ENCODE assay signal across 16 cellular contexts in genomic region chr1:10681296-10682113, GRCh38.
A peak's percentile ranks its signal among the peaks of the same experiment; 100 is the strongest.
DNase-seq lines count a peak whose midpoint lies in the region; ATAC-seq and TF ChIP-seq lines count a peak whose summit lies in the region.
"Had no signal": no experiment of that assay in that cellular context is flagged by ENCODE, and none has a peak within 500 bp of the region (broad histone marks: within the 10 kb centered on the region; RNA-seq: fewer than 3 reads in every experiment).

No MANE protein-coding gene starts in this region.

- H3K27ac ChIP-seq in breast epithelium (peak overlapping the region; percentile 57 to 74), lower lobe of right lung (peak overlapping the region; percentile 69), sigmoid colon (peak overlapping the region; percentile 87 to 98 (median 96))

- WGBS in sigmoid colon, 2 donors = 86 to 88% methylated on average over 18 of the region's 18 CpGs

- H3K36me3 Mint-ChIP-seq in Caco-2 (ENCODE audit: insufficient read depth, unreplicated experiment) = no peaks in the 10 kb centered on the region

- POLR2A ChIA-PET in Caco-2 (lab: Charles Lee) = no interaction called here

- no peaks in the 10 kb centered on the region for H3K36me3 ChIP-seq in Caco-2 (ENCODE audit: control insufficient read depth, insufficient read depth, low read length)
- H3K36me3 ChIP-seq in breast epithelium = no peaks in the 10 kb centered on the region
- H3K36me3 ChIP-seq in lower lobe of right lung = no peaks in the 10 kb centered on the region
- H3K36me3 ChIP-seq in sigmoid colon = no peaks in the 10 kb centered on the region

- no peak for TF ChIP-seq EP300 in sigmoid colon (IDR thresholded peaks at IDR 0.05)

- intact Hi-C loops in Caco-2 (cut with micrococcal nuclease; ENCODE audit: unreplicated experiment) = no loop called here
- intact Hi-C loops in breast epithelium (cut with DNase I; ENCODE audit: low total_unique reads) = no loop called here
- intact Hi-C loops in lower lobe of right lung (cut with DNase I) = no loop called here
- intact Hi-C loops in sigmoid colon (cut with DNase I) = loop anchor here (5.0 kb wide), 1 partner anchor 116 kb away; the partner anchor contains the start of gene CASZ1

- no peaks in the 10 kb centered on the region for H3K27me3 ChIP-seq in Caco-2 (replicated peaks; ENCODE audit: control insufficient read depth, insufficient read depth, low read length)
- H3K27me3 ChIP-seq in breast epithelium = no peaks in the 10 kb centered on the region
- H3K27me3 ChIP-seq in lower lobe of right lung (ENCODE audit: low read depth) = no peaks in the 10 kb centered on the region
- no peaks in the 10 kb centered on the region for H3K27me3 ChIP-seq in sigmoid colon

- BruUV-seq in Caco-2 (replicated peaks; lab: Mats Ljungman, UMichigan) = no TSS peak

- no peak overlapping the region for H3K4me3 Mint-ChIP-seq in Caco-2 (ENCODE audit: unreplicated experiment)
- H3K4me3 Mint-ChIP-seq: activated CD4-positive, alpha-beta T cell treated with anti-CD3 and anti-CD28 coated beads for 36 hours; activated naive CD4-positive, alpha-beta T cell treated with anti-CD3 and anti-CD28 coated beads for 36 hours; dendritic cell treated with granulocyte-macrophage colony-stimulating factor and Interleukin-4, amounts not matched to agents 40 ng/mL and 50 ng/mL, for 4 days had no signal

- no peak for ATAC-seq in lower lobe of right lung
- no peak for ATAC-seq in GM21360 (IDR thresholded peaks at IDR 0.05; ENCODE audit: unreplicated experiment)
- no peak for ATAC-seq in stimulated activated naive CD8-positive, alpha-beta T cell treated with anti-CD3 and anti-CD28 coated beads, Interleukin-15, Interleukin-2, amounts not matched to agents 100 U/mL and 50 U/mL, for 24 hours
- ATAC-seq: activated CD4-positive, alpha-beta T cell treated with anti-CD3 and anti-CD28 coated beads for 36 hours had no signal

- no peaks in the 10 kb centered on the region for H3K9me3 Mint-ChIP-seq in Caco-2 (ENCODE audit: unreplicated experiment)
- H3K9me3 Mint-ChIP-seq: activated naive CD4-positive, alpha-beta T cell treated with anti-CD3 and anti-CD28 coated beads for 36 hours; dendritic cell treated with granulocyte-macrophage colony-stimulating factor and Interleukin-4, amounts not matched to agents 40 ng/mL and 50 ng/mL, for 4 days had no signal

- TF ChIP-seq CTCF in Caco-2 (IDR thresholded peaks at IDR 0.05; ENCODE audit: insufficient read depth in 1 of 2, low read depth in 1 of 2, low read length in 1 of 2, severe bottlenecking in 1 of 2, unreplicated experiment in 1 of 2) = no peak
- no peak for TF ChIP-seq CTCF in breast epithelium (IDR thresholded peaks at IDR 0.05)
- no peak for TF ChIP-seq CTCF in lower lobe of right lung (IDR thresholded peaks at IDR 0.05)
- TF ChIP-seq CTCF in sigmoid colon (IDR thresholded peaks at IDR 0.05) = no peak

- no peaks in the 10 kb centered on the region for H3K27me3 Mint-ChIP-seq in Caco-2 (ENCODE audit: insufficient read depth, unreplicated experiment)
- H3K27me3 Mint-ChIP-seq: activated CD4-positive, alpha-beta T cell treated with anti-CD3 and anti-CD28 coated beads for 36 hours had no signal

- peaks cover 6% of the 10 kb centered on the region for H3K4me1 Mint-ChIP-seq in Caco-2 (ENCODE audit: low read depth, unreplicated experiment)
- H3K4me1 Mint-ChIP-seq: activated CD4-positive, alpha-beta T cell treated with anti-CD3 and anti-CD28 coated beads for 36 hours had no signal

- H3K4me3 ChIP-seq in Caco-2 (ENCODE audit: low read depth, low read length) (no peak overlapping the region), breast epithelium (no peak overlapping the region), lower lobe of right lung (no peak overlapping the region), sigmoid colon (peak overlapping the region in 1 of 4 donors; percentile 9)

- TF ChIP-seq POLR2A in breast epithelium (IDR thresholded peaks at IDR 0.05) = no peak
- no peak for TF ChIP-seq POLR2A in sigmoid colon (IDR thresholded peaks at IDR 0.05)

- CTCF ChIA-PET in Caco-2 (lab: Charles Lee) = no interaction called here

- DNase-seq in Caco-2 = no peak
- DNase-seq in breast epithelium (ENCODE audit: low spot score in 2 of 2) = no peak
- DNase-seq in lower lobe of right lung = no peak
- no peak for DNase-seq in sigmoid colon
- DNase-seq in middle frontal gyrus (ENCODE audit: extremely low spot score, low spot score) = no peak
- DNase-seq in NCI-H1930 (lab: John Stamatoyannopoulos, UW) = no peak
- DNase-seq in stimulated activated naive CD8-positive, alpha-beta T cell treated with anti-CD3 and anti-CD28 coated beads, Interleukin-15, Interleukin-2, amounts not matched to agents 100 U/mL and 50 U/mL, for 24 hours = no peak
- DNase-seq: activated CD4-positive, alpha-beta T cell treated with anti-CD3 and anti-CD28 coated beads for 36 hours; activated naive CD4-positive, alpha-beta T cell treated with anti-CD3 and anti-CD28 coated beads for 36 hours; left colon; nucleus accumbens; SHP77; stimulated activated naive CD4-positive, alpha-beta T cell; T-helper 2 cell had no signal

- H3K9me3 ChIP-seq in Caco-2 (no peaks in the 10 kb centered on the region), breast epithelium (no peaks in the 10 kb centered on the region), lower lobe of right lung (no peaks in the 10 kb centered on the region), sigmoid colon (no peaks in the 10 kb centered on the region)

- peak overlapping the region; percentile 46 for H3K27ac Mint-ChIP-seq in Caco-2 (ENCODE audit: unreplicated experiment)
- H3K27ac Mint-ChIP-seq: activated CD4-positive, alpha-beta T cell treated with anti-CD3 and anti-CD28 coated beads for 36 hours; activated naive CD4-positive, alpha-beta T cell treated with anti-CD3 and anti-CD28 coated beads for 36 hours; dendritic cell treated with granulocyte-macrophage colony-stimulating factor and Interleukin-4, amounts not matched to agents 40 ng/mL and 50 ng/mL, for 4 days had no signal

- H3K4me1 ChIP-seq in Caco-2 = peaks cover 9% of the 10 kb centered on the region
- peaks cover 10 to 18% of the 10 kb centered on the region in 2 donors for H3K4me1 ChIP-seq in breast epithelium
- peaks cover 96% of the 10 kb centered on the region for H3K4me1 ChIP-seq in lower lobe of right lung
- peaks cover 4 to 100% (median 100%) of the 10 kb centered on the region in 4 donors for H3K4me1 ChIP-seq in sigmoid colon
